Comparison of ENCODE assay signal across 17 cellular contexts in the genomic region with DNA sequence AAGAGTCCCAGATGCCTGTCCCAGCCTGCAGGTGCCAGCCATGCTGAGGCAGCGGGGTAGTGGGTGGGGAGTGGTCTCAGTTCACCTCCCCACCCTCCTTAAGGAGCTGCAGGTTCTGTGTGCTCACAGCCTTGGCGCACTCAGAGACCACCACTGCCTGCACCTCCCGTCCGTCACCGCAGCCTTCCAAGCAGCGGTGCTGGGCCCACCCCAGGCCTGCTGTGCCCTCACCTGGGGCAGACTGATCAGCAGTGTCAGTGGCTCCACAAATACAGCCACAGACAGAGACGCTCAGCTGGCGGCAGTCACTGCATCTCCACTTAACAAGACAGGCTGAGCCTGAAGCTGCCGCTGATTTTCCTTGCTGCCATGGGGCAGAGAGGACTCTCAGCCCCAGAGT.
A peak's percentile ranks its signal among the peaks of the same experiment; 100 is the strongest.
DNase-seq lines count a peak whose midpoint lies in the region; ATAC-seq, FAIRE-seq and TF ChIP-seq lines count a peak whose summit lies in the region.
"Had no signal": no experiment of that assay in that cellular context is flagged by ENCODE, and none has a peak within 500 bp of the region (broad histone marks: within the 10 kb centered on the region; RNA-seq: fewer than 3 reads in every experiment).

No MANE protein-coding gene starts in this region.

- H3K56ac ChIP-seq in H1 (replicated peaks; ENCODE audit: insufficient read length, low read depth, low read length): no peak overlapping the region

- H3K27me3 ChIP-seq in cardiac muscle cell (no peaks in the 10 kb centered on the region), heart left ventricle (no peaks in the 10 kb centered on the region), H1 (replicated peaks in 1 of 4; ENCODE audit: control insufficient read depth in 3 of 4, extremely low read depth in 1 of 4, insufficient read depth in 3 of 4, low read length in 3 of 4) (no peaks in the 10 kb centered on the region), ascending aorta (no peaks in the 10 kb centered on the region)

- H3K27ac Mint-ChIP-seq in nephron (peak overlapping the region in 2 of 3 experiments; percentile 44 to 80), type B pancreatic cell (peak overlapping the region; percentile 31)

- H4K8ac ChIP-seq in H1 (ENCODE audit: extremely low read depth, insufficient read depth, low read length): peak overlapping the region; percentile 44

- no peak for TF ChIP-seq EP300 in H1 (IDR thresholded peaks at IDR 0.05; ENCODE audit: borderline replicate concordance in 1 of 2, low read depth in 2 of 2, low read length in 2 of 2)

- intact Hi-C loops in heart left ventricle (cut with DNase I): no loop called here
- intact Hi-C loops in ascending aorta (cut with DNase I): no loop called here

- no peak overlapping the region for H3K18ac ChIP-seq in H1 (ENCODE audit: extremely low read depth, low read length)

- TF ChIP-seq POLR2A in heart left ventricle (IDR thresholded peaks at IDR 0.05) (no peak), H1 (IDR thresholded peaks at IDR 0.05; ENCODE audit: control extremely low read depth in 1 of 2, low read depth in 2 of 2, low read length in 2 of 2) (no peak)

- no peak overlapping the region for H2BK5ac ChIP-seq in H1 (ENCODE audit: low read depth, low read length)

- no peak overlapping the region for H2BK15ac ChIP-seq in H1 (ENCODE audit: low read length)

- H2BK120ac ChIP-seq in H1 (replicated peaks; ENCODE audit: low read depth, low read length): no peak overlapping the region

- H3K4ac ChIP-seq in H1 (replicated peaks; ENCODE audit: insufficient read length, low read depth, low read length): no peak overlapping the region

- H3K36me3 Mint-ChIP-seq in nephron (ENCODE audit: low read depth) (peaks cover 53% of the 10 kb centered on the region), type B pancreatic cell (peaks cover 17% of the 10 kb centered on the region)

- H4K20me1 ChIP-seq in H1 (replicated peaks in 1 of 2; ENCODE audit: control insufficient read depth in 1 of 2, insufficient read depth in 2 of 2, low read length in 2 of 2): peaks cover 7 to 15% of the 10 kb centered on the region in 2 experiments

- POLR2A ChIA-PET in H1 (lab: Charles Lee; ENCODE audit: partially characterized antibody): interaction anchor here (1.2 to 1.4 kb wide), 2 partner anchors 12 to 26 kb away, joined by 3 to 4 read pairs; no protein-coding TSS in a partner anchor

- H3K4me1 Mint-ChIP-seq in nephron (peaks cover 55% of the 10 kb centered on the region), type B pancreatic cell (ENCODE audit: unreplicated experiment) (peaks cover 18% of the 10 kb centered on the region)

- H3K9me3 ChIP-seq in cardiac muscle cell (ENCODE audit: low read depth) (no peaks in the 10 kb centered on the region), heart left ventricle (no peaks in the 10 kb centered on the region), H1 (ENCODE audit: insufficient read depth in 2 of 2, low read depth in 1 of 2, low read length in 1 of 2) (no peaks in the 10 kb centered on the region), ascending aorta (no peaks in the 10 kb centered on the region)

- FAIRE-seq in H1 (lab: Jason Lieb, UNC): no peak
- FAIRE-seq: GM12892, GM19239, K562 had no signal

- no peaks in the 10 kb centered on the region for H3K27me3 Mint-ChIP-seq in nephron (ENCODE audit: low read depth)
- H3K27me3 Mint-ChIP-seq in type B pancreatic cell: no peaks in the 10 kb centered on the region

- H3K4me1 ChIP-seq in cardiac muscle cell (ENCODE audit: low read depth) (peaks cover 15% of the 10 kb centered on the region), heart left ventricle (peaks cover 4 to 59% (median 40%) of the 10 kb centered on the region in 12 donors), H1 (replicated peaks in 1 of 4; ENCODE audit: control insufficient read depth in 3 of 4, insufficient read depth in 4 of 4, low read length in 3 of 4) (peaks cover 0 to 13% (median 9%) of the 10 kb centered on the region in 4 experiments; a peak in 6 of 7 replicates), ascending aorta (peaks cover 10 to 31% of the 10 kb centered on the region in 2 donors)

- H3K23me2 ChIP-seq in H1 (ENCODE audit: low read depth, low read length): no peaks in the 10 kb centered on the region

- H3K79me2 ChIP-seq in H1 (ENCODE audit: control insufficient read depth in 1 of 2, insufficient read depth in 2 of 2, low read length in 2 of 2): peaks cover 0 to 10% of the 10 kb centered on the region in 2 experiments; a peak in 1 of 4 replicates

- TF ChIP-seq RAD21 in H1 (IDR thresholded peaks at IDR 0.05 in 1 of 2, conservative IDR thresholded peaks at IDR 0.05 in 1 of 2; ENCODE audit: low read depth in 2 of 2, low read length in 2 of 2): no peak

- no peak overlapping the region for H4K91ac ChIP-seq in H1 (replicated peaks; ENCODE audit: insufficient read length, low read length)

- no peak overlapping the region for H3K4me3 Mint-ChIP-seq in nephron
- H3K4me3 Mint-ChIP-seq in type B pancreatic cell: no peak overlapping the region

- no peak overlapping the region for H2BK20ac ChIP-seq in H1 (ENCODE audit: low read length)

- H3K4me3 ChIP-seq in cardiac muscle cell (no peak overlapping the region), heart left ventricle (no peak overlapping the region), H1 (ENCODE audit: extremely low read depth in 1 of 4, insufficient read depth in 2 of 4, low read depth in 3 of 4, low read length in 4 of 4) (no peak overlapping the region), ascending aorta (no peak overlapping the region)
- H3K4me3 ChIP-seq: K562 had no signal

- DNase-seq in cardiac muscle cell (ENCODE audit: low read depth in 1 of 2, low spot score in 1 of 2): no peak
- no peak for DNase-seq in heart left ventricle
- no peak for DNase-seq in H1 (ENCODE audit: low read depth in 1 of 2, low spot score in 2 of 2)
- no peak for DNase-seq in type B pancreatic cell (ENCODE audit: extremely low spot score, unreplicated experiment)
- no peak for DNase-seq in ascending aorta (ENCODE audit: low spot score in 2 of 2)
- no peak for DNase-seq in GDM1 (lab: John Stamatoyannopoulos, UW)
- no peak for DNase-seq in NCI-H2196 (lab: John Stamatoyannopoulos, UW; ENCODE audit: unreplicated experiment)
- DNase-seq: C1 segment of cervical spinal cord, DMS53, NCI-H1694, NCI-H2107, NCI-H446, Right ventricle myocardium superior had no signal

- H2BK12ac ChIP-seq in H1 (ENCODE audit: low read depth, low read length): no peak overlapping the region

- WGBS in heart left ventricle, 4 donors: 92 to 96% (median 96%) methylated on average over 9 of the region's 9 CpGs
- WGBS in H1 (ENCODE audit: extremely low coverage in 1 of 2, insufficient coverage in 1 of 2, insufficient read length in 1 of 2, insufficient replicate concordance in 2 of 2, low coverage in 1 of 2, low lambda C conversion rate in 2 of 2, missing lambda C conversion rate in 1 of 2), 2 experiments: 91% methylated on average over 8 of the region's 9 CpGs; no CpG with 5 or more reads in 1 of the 2 experiments

- no peak overlapping the region for H3K14ac ChIP-seq in H1 (ENCODE audit: insufficient read length)

- H3K27ac ChIP-seq in cardiac muscle cell (peak overlapping the region; percentile 71), heart left ventricle (peak overlapping the region in 1 of 12 donors; percentile 68), H1 (ENCODE audit: low read depth, low read length) (no peak overlapping the region), ascending aorta (no peak overlapping the region)

- H3K79me1 ChIP-seq in H1 (ENCODE audit: low read depth, low read length): peaks cover 16% of the 10 kb centered on the region

- no peak overlapping the region for H2AFZ ChIP-seq in H1 (ENCODE audit: low read length)

- H3K4me2 ChIP-seq in H1 (ENCODE audit: insufficient read depth in 1 of 2, low read depth in 2 of 2, low read length in 2 of 2): no peak overlapping the region

- H3K23ac ChIP-seq in H1 (ENCODE audit: insufficient read length): no peak overlapping the region

- no peaks in the 10 kb centered on the region for H3K9me3 Mint-ChIP-seq in nephron
- H3K9me3 Mint-ChIP-seq in type B pancreatic cell: no peaks in the 10 kb centered on the region

- H4K5ac ChIP-seq in H1 (ENCODE audit: insufficient read length, low read depth, low read length): no peak overlapping the region

- peaks cover 8% of the 10 kb centered on the region for H3K36me3 ChIP-seq in cardiac muscle cell
- H3K36me3 ChIP-seq in heart left ventricle: peaks cover 0 to 73% (median 24%) of the 10 kb centered on the region in 9 donors
- H3K36me3 ChIP-seq in H1 (ENCODE audit: control insufficient read depth in 2 of 4, insufficient read depth in 4 of 4, low read length in 3 of 4): peaks cover 7 to 19% (median 14%) of the 10 kb centered on the region in 4 experiments
- H3K36me3 ChIP-seq in ascending aorta: peaks cover 13 to 37% of the 10 kb centered on the region in 2 donors

- TF ChIP-seq CTCF in cardiac muscle cell (IDR thresholded peaks at IDR 0.05; ENCODE audit: low read depth, low read length) (no peak), heart left ventricle (IDR thresholded peaks at IDR 0.05) (no peak), H1 (IDR thresholded peaks at IDR 0.05; ENCODE audit: control extremely low read depth in 1 of 3, insufficient read depth in 1 of 3, low read depth in 1 of 3, low read length in 3 of 3) (no peak), nephron (IDR thresholded peaks at IDR 0.05; ENCODE audit: unreplicated experiment in 3 of 3) (no peak), type B pancreatic cell (conservative IDR thresholded peaks at IDR 0.05) (no peak), ascending aorta (IDR thresholded peaks at IDR 0.05) (no peak)

- H2AK5ac ChIP-seq in H1 (ENCODE audit: low read depth, low read length): no peak overlapping the region

- no peak overlapping the region for H3K9ac ChIP-seq in H1 (replicated peaks in 1 of 4; ENCODE audit: extremely low read depth in 1 of 4, low read depth in 3 of 4, low read length in 3 of 4)

- ATAC-seq in heart left ventricle: no peak
- ATAC-seq: K562 had no signal

- CTCF ChIA-PET in H1 (lab: Charles Lee; ENCODE audit: partially characterized antibody): interaction anchor here (0.8 to 3.0 kb wide), 4 partner anchors 16 to 65 kb away, joined by 3 to 9 read pairs (median 4); no protein-coding TSS in a partner anchor

TF ChIP-seq in H1, 55 proteins besides CTCF, POLR2A, EP300 and RAD21 (continues in another document):
- no peak for TF ChIP-seq POLR2AphosphoS5 (IDR thresholded peaks at IDR 0.05; ENCODE audit: low read depth, low read length)
- TF ChIP-seq MAFK (IDR thresholded peaks at IDR 0.05; ENCODE audit: low read depth, low read length): no peak
- TF ChIP-seq, protein P1, sequence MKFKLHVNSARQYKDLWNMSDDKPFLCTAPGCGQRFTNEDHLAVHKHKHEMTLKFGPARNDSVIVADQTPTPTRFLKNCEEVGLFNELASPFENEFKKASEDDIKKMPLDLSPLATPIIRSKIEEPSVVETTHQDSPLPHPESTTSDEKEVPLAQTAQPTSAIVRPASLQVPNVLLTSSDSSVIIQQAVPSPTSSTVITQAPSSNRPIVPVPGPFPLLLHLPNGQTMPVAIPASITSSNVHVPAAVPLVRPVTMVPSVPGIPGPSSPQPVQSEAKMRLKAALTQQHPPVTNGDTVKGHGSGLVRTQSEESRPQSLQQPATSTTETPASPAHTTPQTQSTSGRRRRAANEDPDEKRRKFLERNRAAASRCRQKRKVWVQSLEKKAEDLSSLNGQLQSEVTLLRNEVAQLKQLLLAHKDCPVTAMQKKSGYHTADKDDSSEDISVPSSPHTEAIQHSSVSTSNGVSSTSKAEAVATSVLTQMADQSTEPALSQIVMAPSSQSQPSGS (IDR thresholded peaks at IDR 0.05; ENCODE audit: low read length): no peak
